Comparison of ENCODE assay signal across 31 cellular contexts in the genomic region with DNA sequence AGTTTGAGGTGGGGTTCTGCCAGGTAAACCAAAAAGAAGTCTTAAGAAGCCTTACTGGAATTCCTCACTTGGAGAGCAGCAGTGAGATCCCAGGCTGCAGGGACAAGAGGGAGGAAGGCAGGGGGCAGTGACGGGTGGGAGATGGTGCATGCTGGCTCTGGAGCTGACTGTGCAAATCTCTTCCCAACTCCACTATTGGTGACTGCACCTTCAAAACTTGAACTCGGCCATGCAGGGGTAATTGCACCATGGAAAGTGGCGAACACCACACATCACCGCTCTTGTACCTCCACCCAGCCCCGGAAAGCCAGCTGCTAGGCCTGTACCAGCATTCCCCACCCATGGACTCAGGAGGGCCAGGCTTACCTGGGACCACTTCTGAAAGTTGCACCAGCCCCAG. TPM values are rescaled to one million over a fixed set of nuclear protein-coding genes. Genes with fewer than 3 reads are reported as not detected.
DNase-seq lines count a peak whose midpoint lies in the region; ATAC-seq, FAIRE-seq and TF ChIP-seq lines count a peak whose summit lies in the region.
"Had no signal": no experiment of that assay in that cellular context is flagged by ENCODE, and none has a peak within 500 bp of the region (broad histone marks: within the 10 kb centered on the region; RNA-seq: fewer than 3 reads in every experiment).

No MANE protein-coding gene starts in this region.

- POLR2A ChIA-PET in SK-N-SH (lab: Yijun Ruan, JAX) (no interaction called here), WTC11 (lab: Charles Lee) (no interaction called here)

- no peaks in the 10 kb centered on the region for H4K20me1 ChIP-seq in SK-N-SH (ENCODE audit: insufficient read depth)

- ATAC-seq in SK-N-SH treated with all-trans-retinoic acid at 6 μM for 48 hours (peak; percentile 23; the same call in 2 of the 3 replicates), WTC11 (peak; percentile 36)
- ATAC-seq: body of pancreas had no signal

- FAIRE-seq in GM12891 (lab: Jason Lieb, UNC) = no peak
- FAIRE-seq: keratinocyte had no signal

- intact Hi-C loops in spleen (cut with DNase I; ENCODE audit: low total_unique reads) = no loop called here

- peaks cover 28% of the 10 kb centered on the region for H3K36me3 Mint-ChIP-seq in WTC11
- H3K36me3 Mint-ChIP-seq in type B pancreatic cell = peaks cover 19% of the 10 kb centered on the region

- DNase-seq in SK-N-SH (no peak), WTC11 (ENCODE audit: low spot score) (no peak), fibroblast of peridontal ligament (ENCODE audit: extremely low read depth) (peak; percentile 2), spleen (no peak), type B pancreatic cell (ENCODE audit: extremely low spot score, unreplicated experiment) (no peak), inferior parietal cortex (ENCODE audit: extremely low spot score) (no peak), GM12891 (ENCODE audit: insufficient read length, low spot score) (no peak)
- DNase-seq: activated CD4-positive, alpha-beta memory T cell treated with anti-CD3 and anti-CD28 coated beads, Interleukin-2, amount 10 ng/mL, durations not matched to agents 7 days and 5 days; activated CD8-positive, alpha-beta memory T cell treated with anti-CD3 and anti-CD28 coated beads, Interleukin-2, amount 50 U/mL, for 4 hours; activated naive CD4-positive, alpha-beta T cell treated with anti-CD3 and anti-CD28 coated beads for 36 hours; body of pancreas; cerebellar nuclear complex; DND-41; dorsolateral prefrontal cortex; naive B cell; NCI-H1417 treated with DMSO at 0.1 percent for 48 hours; NCI-H2081 treated with DMSO at 0.1 percent for 48 hours; NCI-H2227 treated with DMSO at 0.1 percent for 48 hours; NCI-H526; Peyer's patch; SHP77 treated with DMSO at 0.1 percent for 48 hours; stimulated activated CD4-positive, alpha-beta T cell treated with anti-CD3 and anti-CD28 coated beads, Interleukin-15, amount 100 ng/mL, for 24 hours; stimulated activated CD4-positive, alpha-beta T cell treated with anti-CD3 and anti-CD28 coated beads, Interleukin-4, amount 100 ng/mL, for 4 hours had no signal

- H3K4me1 ChIP-seq in SK-N-SH (ENCODE audit: control insufficient read depth in 1 of 2, insufficient read depth in 2 of 2, low read depth in 1 of 2, low read length in 1 of 2) (no peaks in the 10 kb centered on the region; a peak in 1 of 4 replicates), spleen (peaks cover 0 to 34% (median 11%) of the 10 kb centered on the region in 6 donors)
- H3K4me1 ChIP-seq: HAP-1, Peyer's patch had no signal

- H3K9me2 ChIP-seq in SK-N-SH = no peaks in the 10 kb centered on the region

- H3K79me2 ChIP-seq in SK-N-SH (ENCODE audit: insufficient read depth) = no peaks in the 10 kb centered on the region

- H3K4me3 Mint-ChIP-seq in WTC11 = no peak overlapping the region
- no peak overlapping the region for H3K4me3 Mint-ChIP-seq in type B pancreatic cell
- H3K4me3 Mint-ChIP-seq: activated CD4-positive, alpha-beta memory T cell treated with anti-CD3 and anti-CD28 coated beads, Interleukin-2, amount 10 ng/mL, durations not matched to agents 7 days and 5 days; activated naive CD4-positive, alpha-beta T cell treated with anti-CD3 and anti-CD28 coated beads for 36 hours; mesothelial cell of epicardium; T-helper 2 cell treated with Interferon-gamma antibody and Interleukin-4, amounts not matched to agents 5 μg/mL and 100 μg/mL, for 36 hours had no signal

- TF ChIP-seq EP300 in SK-N-SH (IDR thresholded peaks at IDR 0.05; ENCODE audit: borderline replicate concordance in 1 of 2, low read depth in 1 of 2, low read length in 1 of 2) = no peak

- CTCF ChIA-PET in SK-N-SH (lab: Yijun Ruan, JAX) (no interaction called here), WTC11 (lab: Charles Lee) (interaction anchor here (1.0 to 1.8 kb wide), 2 partner anchors 8 to 11 kb away, joined by 4 read pairs; no protein-coding TSS in a partner anchor)

- H3K27ac Mint-ChIP-seq in WTC11 (peak overlapping the region; percentile 36), type B pancreatic cell (no peak overlapping the region)
- H3K27ac Mint-ChIP-seq: activated CD4-positive, alpha-beta memory T cell treated with anti-CD3 and anti-CD28 coated beads, Interleukin-2, amount 10 ng/mL, durations not matched to agents 7 days and 5 days; activated naive CD4-positive, alpha-beta T cell treated with anti-CD3 and anti-CD28 coated beads for 36 hours; mesothelial cell of epicardium; progenitor cell of endocrine pancreas; T-helper 2 cell treated with Interferon-gamma antibody and Interleukin-4, amounts not matched to agents 5 μg/mL and 100 μg/mL, for 36 hours had no signal

- peaks cover 9 to 19% of the 10 kb centered on the region in 2 experiments for H3K36me3 ChIP-seq in SK-N-SH (replicated peaks in 1 of 2; ENCODE audit: control insufficient read depth in 1 of 2, insufficient read depth in 2 of 2, low read length in 1 of 2)
- H3K36me3 ChIP-seq in spleen = peaks cover 0 to 100% (median 35%) of the 10 kb centered on the region in 6 donors

- no peak overlapping the region for H2AFZ ChIP-seq in SK-N-SH (ENCODE audit: low read depth)

- 0 out of 2 replicates have a peak, but pooled peaks cover 2% of the 10 kb centered on the region for H3K4me1 Mint-ChIP-seq in WTC11
- no peaks in the 10 kb centered on the region for H3K4me1 Mint-ChIP-seq in type B pancreatic cell (ENCODE audit: unreplicated experiment)
- H3K4me1 Mint-ChIP-seq: mesothelial cell of epicardium had no signal

- peaks cover 5% of the 10 kb centered on the region for H3K9me3 Mint-ChIP-seq in WTC11
- H3K9me3 Mint-ChIP-seq in type B pancreatic cell = no peaks in the 10 kb centered on the region
- H3K9me3 Mint-ChIP-seq: activated CD4-positive, alpha-beta memory T cell treated with anti-CD3 and anti-CD28 coated beads, Interleukin-2, amount 10 ng/mL, durations not matched to agents 7 days and 5 days; activated naive CD4-positive, alpha-beta T cell treated with anti-CD3 and anti-CD28 coated beads for 36 hours; mesothelial cell of epicardium; T-helper 2 cell treated with Interferon-gamma antibody and Interleukin-4, amounts not matched to agents 5 μg/mL and 100 μg/mL, for 36 hours had no signal

- H3K27ac ChIP-seq in SK-N-SH (ENCODE audit: low read depth in 2 of 2, low read length in 1 of 2) (no peak overlapping the region), spleen (peak overlapping the region in 5 of 8 donors; percentile 75 to 88 (median 78))
- H3K27ac ChIP-seq: 22Rv1, KMS-11 had no signal

- 100% methylated on average over 5 of the region's 5 CpGs for WGBS in SK-N-SH (ENCODE audit: low lambda C conversion rate)
- 76 to 97% (median 92%) methylated on average over 5 of the region's 5 CpGs for WGBS in spleen, 5 donors

- H3K27me3 ChIP-seq in SK-N-SH (ENCODE audit: insufficient read depth) (no peaks in the 10 kb centered on the region), spleen (replicated peaks in 1 of 7) (no peaks in the 10 kb centered on the region)
- H3K27me3 ChIP-seq: body of pancreas, dorsolateral prefrontal cortex, Peyer's patch had no signal

- H3K9me3 ChIP-seq in SK-N-SH = no peaks in the 10 kb centered on the region
- no peaks in the 10 kb centered on the region for H3K9me3 ChIP-seq in spleen
- H3K9me3 ChIP-seq: body of pancreas, HAP-1, Peyer's patch had no signal

- no peak overlapping the region for H3K4me2 ChIP-seq in SK-N-SH
- H3K4me2 ChIP-seq: KMS-11 had no signal

- H3K27me3 Mint-ChIP-seq in WTC11 (ENCODE audit: low read depth) = no peaks in the 10 kb centered on the region
- H3K27me3 Mint-ChIP-seq in type B pancreatic cell = no peaks in the 10 kb centered on the region
- H3K27me3 Mint-ChIP-seq: activated CD4-positive, alpha-beta memory T cell treated with anti-CD3 and anti-CD28 coated beads, Interleukin-2, amount 10 ng/mL, durations not matched to agents 7 days and 5 days; naive B cell; progenitor cell of endocrine pancreas had no signal

- TF ChIP-seq POLR2A in spleen (IDR thresholded peaks at IDR 0.05) = no peak
- no peak for TF ChIP-seq POLR2A in GM12891 (IDR thresholded peaks at IDR 0.05; ENCODE audit: low read depth, low read length)

- H3K9ac ChIP-seq in SK-N-SH = no peak overlapping the region
- H3K9ac ChIP-seq: KMS-11 had no signal

- H3K4me3 ChIP-seq in SK-N-SH (ENCODE audit: low read depth in 2 of 2, low read length in 1 of 2) = no peak overlapping the region
- H3K4me3 ChIP-seq in spleen = no peak overlapping the region
- H3K4me3 ChIP-seq: body of pancreas, HAP-1, Peyer's patch had no signal

- TF ChIP-seq CTCF in SK-N-SH (IDR thresholded peaks at IDR 0.05) (no peak), WTC11 (IDR thresholded peaks at IDR 0.05) (no peak), spleen (IDR thresholded peaks at IDR 0.05 in 8 of 11, conservative IDR thresholded peaks at IDR 0.05 in 3 of 11) (no peak), type B pancreatic cell (conservative IDR thresholded peaks at IDR 0.05) (no peak)

- H3F3A ChIP-seq in SK-N-SH (replicated peaks; ENCODE audit: insufficient read depth) = no peaks in the 10 kb centered on the region

- TF ChIP-seq RAD21 in SK-N-SH (IDR thresholded peaks at IDR 0.05; ENCODE audit: low read length) = no peak

TF ChIP-seq in SK-N-SH, 30 proteins besides CTCF, POLR2A, EP300 and RAD21 (continues in another document):
- TF ChIP-seq NFIC (IDR thresholded peaks at IDR 0.05; ENCODE audit: borderline replicate concordance) = no peak
- TF ChIP-seq, protein P1, sequence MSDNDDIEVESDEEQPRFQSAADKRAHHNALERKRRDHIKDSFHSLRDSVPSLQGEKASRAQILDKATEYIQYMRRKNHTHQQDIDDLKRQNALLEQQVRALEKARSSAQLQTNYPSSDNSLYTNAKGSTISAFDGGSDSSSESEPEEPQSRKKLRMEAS (IDR thresholded peaks at IDR 0.05; ENCODE audit: low read depth) = no peak

TF ChIP-seq in WTC11, 78 proteins besides CTCF, POLR2A, EP300 and RAD21 (continues in another document):
- TF ChIP-seq ZNF263 (CRISPR knock-in tag; IDR thresholded peaks at IDR 0.05; ENCODE audit: low read depth) = no peak

TF ChIP-seq in GM12891, 5 proteins besides CTCF, POLR2A, EP300 and RAD21:
- no peak for TF ChIP-seq PAX5 (IDR thresholded peaks at IDR 0.05; ENCODE audit: insufficient read depth, low read length, severe bottlenecking)
- TF ChIP-seq TAF1 (IDR thresholded peaks at IDR 0.05; ENCODE audit: low read depth, low read length) = no peak
- no peak for TF ChIP-seq POU2F2 (IDR thresholded peaks at IDR 0.05; ENCODE audit: low read depth, low read length)
- no peak for TF ChIP-seq POLR2AphosphoS5 (IDR thresholded peaks at IDR 0.05; ENCODE audit: low read depth, low read length)
- TF ChIP-seq SPI1 (IDR thresholded peaks at IDR 0.05; ENCODE audit: low read depth, low read length) = no peak

RNA-seq across cellular contexts. Expression of gene CDR2, which starts 51.4 kb away (rescaled TPM):
- polyA plus RNA-seq in SK-N-SH (2012; rRNA removed) (30.3 and 38.1 TPM in 2 replicates), spleen (10 to 100 TPM in 1 of 3 donors, 1 to 10 TPM in 2; 7.7 to 10.1 (median 9.8) TPM)
- polyA plus RNA-seq in SK-N-SH (2012; cell fraction: cytosol; rRNA removed) = 34.2 and 35.3 TPM in 2 replicates
- polyA plus RNA-seq in SK-N-SH (2012; cell fraction: nucleus; rRNA removed) = 21.2 and 28.0 TPM in 2 replicates
- total RNA-seq in WTC11 (2021) (25.4 to 40.9 TPM (median 29.1 TPM) in 3 replicates), spleen (10 to 100 TPM; 19.2 to 33.4 (median 27.1) TPM), type B pancreatic cell (ENCODE audit: low replicate concordance) (17.9 and 18.9 TPM in 2 replicates)
- polyA plus RNA-seq in GM12891 (2012; ENCODE audit: low read depth, missing spikeins) = 10.7 TPM

Comparison
In these comparisons a context has a peak if more than half of its experiments do, and no peak if none do; other contexts are left out.
1. H3K27ac ChIP-seq: peak in spleen (5 of 8); none in SK-N-SH (0 of 2).